ENCODE assay signal across 20 cellular contexts in genomic region chr9:112505607-112506006, GRCh38.
"Had no signal": no experiment of that assay in that cellular context is flagged by ENCODE, and none has a peak within 500 bp of the region (broad histone marks: within the 10 kb centered on the region; RNA-seq: fewer than 3 reads in every experiment).

No MANE protein-coding gene starts in this region.

- H3K27me3 Mint-ChIP-seq: activated naive CD8-positive, alpha-beta T cell; T-helper 17 cell; type B pancreatic cell had no signal

- H3K4me3 Mint-ChIP-seq: activated CD8-positive, alpha-beta T cell treated with anti-CD3 and anti-CD28 coated beads, Interleukin-2, amount 10 ng/mL, durations not matched to agents 7 days and 5 days; activated naive CD8-positive, alpha-beta T cell; activated T-cell treated with anti-CD3 and anti-CD28 coated beads, Interleukin-2, amount 50 U/mL, for 72 hours; natural killer cell; T-helper 17 cell; type B pancreatic cell had no signal

- H3K36me3 ChIP-seq: esophagus squamous epithelium, heart left ventricle, left lung had no signal

- H3K9me3 ChIP-seq: esophagus squamous epithelium, heart left ventricle, left lung had no signal

- H3K4me3 ChIP-seq: esophagus squamous epithelium, heart left ventricle, left lung, smooth muscle cell had no signal

- H3K36me3 Mint-ChIP-seq: natural killer cell had no signal

- H3K27me3 ChIP-seq: esophagus squamous epithelium, heart left ventricle, left lung had no signal

- H3K27ac Mint-ChIP-seq: activated CD8-positive, alpha-beta T cell treated with anti-CD3 and anti-CD28 coated beads, Interleukin-2, amount 10 ng/mL, durations not matched to agents 7 days and 5 days; activated naive CD8-positive, alpha-beta T cell; activated T-cell treated with anti-CD3 and anti-CD28 coated beads, Interleukin-2, amount 50 U/mL, for 72 hours; natural killer cell; T-helper 17 cell; type B pancreatic cell had no signal

- DNase-seq: activated CD4-positive, alpha-beta T cell treated with anti-CD3 and anti-CD28 coated beads for 48 hours; activated CD8-positive, alpha-beta memory T cell treated with anti-CD3 and anti-CD28 coated beads, Interleukin-2, amount 50 U/mL, for 4 hours; activated CD8-positive, alpha-beta T cell treated with anti-CD3 and anti-CD28 coated beads, Interleukin-2, amount 10 ng/mL, durations not matched to agents 7 days and 5 days; activated gamma-delta T cell treated with Interleukin-2 at 50 U/mL for 16 hours; activated T-cell treated with anti-CD3 and anti-CD28 coated beads, Interleukin-2, amount 50 U/mL, for 72 hours; amniotic stem cell; esophagus squamous epithelium; foreskin melanocyte; heart left ventricle; left lung; natural killer cell; nucleus accumbens; right cardiac atrium; stimulated activated CD4-positive, alpha-beta T cell treated with anti-CD3 and anti-CD28 coated beads, Interleukin-4, amount 100 ng/mL, for 4 hours; stimulated activated CD8-positive, alpha-beta memory T cell treated with anti-CD3 and anti-CD28 coated beads, Interleukin-4, amount 100 ng/mL, for 48 hours; stimulated activated naive CD8-positive, alpha-beta T cell treated with anti-CD3 and anti-CD28 coated beads, Interleukin-15, Interleukin-2, amounts not matched to agents 100 U/mL and 50 U/mL, for 24 hours; T-helper 17 cell had no signal

- H3K4me1 Mint-ChIP-seq: natural killer cell had no signal

- ATAC-seq: activated CD8-positive, alpha-beta T cell treated with anti-CD3 and anti-CD28 coated beads, Interleukin-2, amount 10 ng/mL, durations not matched to agents 7 days and 5 days; activated T-cell treated with anti-CD3 and anti-CD28 coated beads, Interleukin-2, amount 50 U/mL, for 72 hours; heart left ventricle; left lung; natural killer cell; right cardiac atrium; stimulated activated naive CD8-positive, alpha-beta T cell treated with anti-CD3 and anti-CD28 coated beads, Interleukin-15, Interleukin-2, amounts not matched to agents 100 U/mL and 50 U/mL, for 24 hours; T-helper 17 cell had no signal

- H3K9me3 Mint-ChIP-seq: activated T-cell treated with anti-CD3 and anti-CD28 coated beads, Interleukin-2, amount 50 U/mL, for 72 hours; natural killer cell; type B pancreatic cell had no signal

- H3K27ac ChIP-seq: esophagus squamous epithelium, heart left ventricle, left lung had no signal
